Comparison of ENCODE assay signal across 21 cellular contexts in the genomic region with DNA sequence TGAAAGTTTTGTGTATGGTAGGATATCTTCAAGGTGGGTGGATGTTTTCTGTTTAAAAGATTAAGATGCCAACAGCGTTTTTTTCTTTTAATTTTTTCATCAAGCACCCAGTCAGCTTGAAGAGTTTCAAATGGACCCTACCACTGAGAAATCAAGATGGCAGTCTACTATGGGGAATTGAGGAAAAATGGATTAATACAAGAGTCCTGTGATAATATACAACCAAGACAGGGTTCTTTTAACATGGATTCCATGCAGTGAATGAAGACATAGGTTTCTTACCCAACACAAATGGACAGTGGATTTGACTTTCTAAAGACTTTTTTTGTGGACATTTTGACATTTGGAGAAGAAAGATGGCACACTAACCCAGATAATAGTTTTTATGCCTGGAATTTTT. TPM values are rescaled to one million over a fixed set of nuclear protein-coding genes. Genes with fewer than 3 reads are reported as not detected.
DNase-seq lines count a peak whose midpoint lies in the region; ATAC-seq and TF ChIP-seq lines count a peak whose summit lies in the region.
"Had no signal": no experiment of that assay in that cellular context is flagged by ENCODE, and none has a peak within 500 bp of the region (broad histone marks: within the 10 kb centered on the region; RNA-seq: fewer than 3 reads in every experiment).

No MANE protein-coding gene starts in this region.

- H3K27ac ChIP-seq in gastrocnemius medialis = peak overlapping the region; percentile 65 to 97 (median 96)
- H3K27ac ChIP-seq: colonic mucosa, WERI-Rb-1 had no signal

- H3K9me3 Mint-ChIP-seq in activated T-cell treated with anti-CD3 and anti-CD28 coated beads, Interleukin-2, amount 50 U/mL, for 4 hours = peaks cover 8% of the 10 kb centered on the region
- peaks cover 2 to 10% of the 10 kb centered on the region in 2 donors for H3K9me3 Mint-ChIP-seq in effector memory CD8-positive, alpha-beta T cell

- no peaks in the 10 kb centered on the region for H3K9me3 ChIP-seq in T-helper 17 cell (ENCODE audit: control insufficient read depth, low read length, poor library complexity, severe bottlenecking)
- H3K9me3 ChIP-seq in gastrocnemius medialis = no peaks in the 10 kb centered on the region
- H3K9me3 ChIP-seq: Caco-2, colonic mucosa, HAP-1, upper lobe of left lung had no signal

- in situ Hi-C loops in gastrocnemius medialis (cut with MboI; ENCODE audit: low sequenced_read_pairs in 4 of 4) = no loop called here

- H3K4me1 Mint-ChIP-seq in activated T-cell treated with anti-CD3 and anti-CD28 coated beads, Interleukin-2, amount 50 U/mL, for 4 hours (ENCODE audit: low read depth) = peaks cover 60% of the 10 kb centered on the region
- peaks cover 35% of the 10 kb centered on the region for H3K4me1 Mint-ChIP-seq in T-helper 17 cell
- H3K4me1 Mint-ChIP-seq in effector memory CD8-positive, alpha-beta T cell (ENCODE audit: low read depth in 2 of 2) = peaks cover 29 to 43% of the 10 kb centered on the region in 2 donors

- no peaks in the 10 kb centered on the region for H3K27me3 Mint-ChIP-seq in activated T-cell treated with anti-CD3 and anti-CD28 coated beads, Interleukin-2, amount 50 U/mL, for 4 hours (ENCODE audit: low read depth)
- H3K27me3 Mint-ChIP-seq in T-helper 17 cell = no peaks in the 10 kb centered on the region
- no peaks in the 10 kb centered on the region for H3K27me3 Mint-ChIP-seq in effector memory CD8-positive, alpha-beta T cell

- no peak for TF ChIP-seq CTCF in gastrocnemius medialis (IDR thresholded peaks at IDR 0.05 in 4 of 5, conservative IDR thresholded peaks at IDR 0.05 in 1 of 5)

- peaks cover 54% of the 10 kb centered on the region for H3K36me3 Mint-ChIP-seq in activated T-cell treated with anti-CD3 and anti-CD28 coated beads, Interleukin-2, amount 50 U/mL, for 4 hours (ENCODE audit: insufficient read depth)
- H3K36me3 Mint-ChIP-seq in T-helper 17 cell (ENCODE audit: low read depth) = peaks cover 5% of the 10 kb centered on the region
- H3K36me3 Mint-ChIP-seq in effector memory CD8-positive, alpha-beta T cell (ENCODE audit: insufficient read depth) = peaks cover 96% of the 10 kb centered on the region

- no peak overlapping the region for H3K4me3 ChIP-seq in gastrocnemius medialis
- H3K4me3 ChIP-seq: colonic mucosa, GM12878, HAP-1, upper lobe of left lung had no signal

- no peak for TF ChIP-seq POLR2A in gastrocnemius medialis (IDR thresholded peaks at IDR 0.05)

- peak overlapping the region; percentile 43 for H3K4me3 Mint-ChIP-seq in activated T-cell treated with anti-CD3 and anti-CD28 coated beads, Interleukin-2, amount 50 U/mL, for 4 hours
- no peak overlapping the region for H3K4me3 Mint-ChIP-seq in T-helper 17 cell
- H3K4me3 Mint-ChIP-seq in effector memory CD8-positive, alpha-beta T cell = peak overlapping the region in 1 of 2 donors; percentile 52

- no peaks in the 10 kb centered on the region for H3K27me3 ChIP-seq in gastrocnemius medialis
- H3K27me3 ChIP-seq: colonic mucosa, upper lobe of left lung had no signal

- H3K4me1 ChIP-seq in gastrocnemius medialis = peaks cover 48 to 60% of the 10 kb centered on the region in 2 donors
- H3K4me1 ChIP-seq: Caco-2, colonic mucosa had no signal

- H3K36me3 ChIP-seq in gastrocnemius medialis = peaks cover 0 to 43% of the 10 kb centered on the region in 2 donors

- DNase-seq in activated T-cell treated with anti-CD3 and anti-CD28 coated beads, Interleukin-2, amount 50 U/mL, for 4 hours = no peak
- no peak for DNase-seq in activated T-cell treated with anti-CD3 and anti-CD28 coated beads, Interleukin-2, amount 50 U/mL, for 48 hours
- no peak for DNase-seq in T-helper 17 cell
- DNase-seq in effector memory CD8-positive, alpha-beta T cell = no peak
- DNase-seq in gastrocnemius medialis = no peak
- no peak for DNase-seq in pons (ENCODE audit: low spot score)
- DNase-seq in central memory CD4-positive, alpha-beta T cell = no peak
- DNase-seq: activated CD8-positive, alpha-beta memory T cell treated with anti-CD3 and anti-CD28 coated beads, Interleukin-2, amount 50 U/mL, for 4 hours; Caco-2; colonic mucosa; erythroblast; mesenchymal stem cell; NCI-H1930; NCI-H510A; occipital lobe; PC-3; upper lobe of left lung; WERI-Rb-1 had no signal

- intact Hi-C loops in gastrocnemius medialis (cut with DNase I; ENCODE audit: low total_unique reads) = loop anchor here (1.0 kb wide), 1 partner anchor 8 kb away; no protein-coding TSS in a partner anchor

- no peak for ATAC-seq in activated T-cell treated with anti-CD3 and anti-CD28 coated beads, Interleukin-2, amount 50 U/mL, for 4 hours
- ATAC-seq in T-helper 17 cell (no peak), gastrocnemius medialis (no peak), GM18861 (IDR thresholded peaks at IDR 0.05; ENCODE audit: unreplicated experiment) (no peak)
- no peak for ATAC-seq in effector memory CD8-positive, alpha-beta T cell (replicated peaks)
- ATAC-seq: GM12878, PC-3 had no signal

- peak overlapping the region; percentile 100 for H3K27ac Mint-ChIP-seq in T-helper 17 cell
- H3K27ac Mint-ChIP-seq in effector memory CD8-positive, alpha-beta T cell = peak overlapping the region; percentile 12 to 91

RNA-seq across cellular contexts. Expression of gene CHD2, which starts 2.5 kb away (rescaled TPM):
- 10 to 100 TPM; 58.0 to 67.7 (median 59.7) TPM for total RNA-seq in activated T-cell treated with anti-CD3 and anti-CD28 coated beads, Interleukin-2, amount 50 U/mL, for 4 hours
- total RNA-seq in T-helper 17 cell = 100 to 1,000 TPM; 505 to 520 TPM
- total RNA-seq in gastrocnemius medialis = 10 to 100 TPM; 26.9 to 55.5 (median 33.7) TPM

Comparison
In these comparisons a context has a peak if more than half of its experiments do, and no peak if none do; other contexts are left out.
1. RNA of gene CHD2, which starts 2.5 kb away (total RNA-seq): 505 to 520 TPM in T-helper 17 cell; 58.0 to 67.7 TPM in activated T-cell treated with anti-CD3 and anti-CD28 coated beads, Interleukin-2, amount 50 U/mL, for 4 hours and 26.9 to 55.5 TPM in gastrocnemius medialis; every median in the first group is over 4 times any median in the second.